14 cellular contexts compared by ENCODE assay signal in the genomic region with DNA sequence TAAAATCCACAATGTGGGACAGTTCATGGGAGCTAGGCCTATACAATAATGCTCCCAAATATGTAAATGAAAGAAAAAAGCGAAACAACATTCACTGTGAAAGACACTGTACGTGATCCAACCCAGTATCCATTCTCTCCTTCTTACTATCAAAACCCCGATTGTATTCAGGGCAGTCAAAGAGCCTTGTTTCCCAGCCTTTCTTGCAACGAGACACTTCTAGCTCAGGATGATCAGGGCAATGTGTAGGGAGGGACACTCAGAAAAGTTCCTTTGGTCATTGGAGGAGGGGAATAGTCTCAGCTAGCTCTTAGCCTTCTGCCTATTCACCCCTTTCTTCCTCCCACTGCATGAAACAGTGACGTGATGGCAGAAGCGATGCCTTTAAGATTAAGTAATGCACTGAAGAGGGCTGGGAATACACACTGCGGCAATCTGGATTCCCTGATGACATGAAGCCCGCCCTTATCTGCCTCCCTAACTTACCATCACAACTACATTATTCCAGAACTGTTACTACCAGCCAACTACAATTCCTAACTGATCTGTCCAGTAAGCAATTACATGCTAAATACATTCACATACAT. TPM values are rescaled to one million over a fixed set of nuclear protein-coding genes. Genes with fewer than 3 reads are reported as not detected.
DNase-seq lines count a peak whose midpoint lies in the region; ATAC-seq and TF ChIP-seq lines count a peak whose summit lies in the region.
"Had no signal": no experiment of that assay in that cellular context is flagged by ENCODE, and none has a peak within 500 bp of the region (broad histone marks: within the 10 kb centered on the region; RNA-seq: fewer than 3 reads in every experiment).

No MANE protein-coding gene starts in this region.

- in situ Hi-C loops in G401 (cut with HindIII; ENCODE audit: low sequenced_read_pairs), result no loop called here

- H3K27ac ChIP-seq in hepatocyte, result peak overlapping the region; percentile 32
- H3K27ac ChIP-seq: BLaER1 treated with 17β-estradiol and CSF1 and Interleukin-3, amounts not matched to agents 10 nM and 100 nM had no signal

- H3K9me3 ChIP-seq in hepatocyte (ENCODE audit: low read depth), result no peaks in the 10 kb centered on the region
- H3K9me3 ChIP-seq: BLaER1 treated with 17β-estradiol and CSF1 and Interleukin-3, amounts not matched to agents 10 nM and 100 nM; stomach had no signal

- H3K4me3 ChIP-seq in cardiac fibroblast (replicated peaks in 1 of 2; ENCODE audit: low read depth in 2 of 2, low read length in 2 of 2), result no peak overlapping the region
- H3K4me3 ChIP-seq in hepatocyte, result no peak overlapping the region
- H3K4me3 ChIP-seq: BLaER1 treated with 17β-estradiol and CSF1 and Interleukin-3, amounts not matched to agents 10 nM and 100 nM; stomach had no signal

- DNase-seq in Daoy (ENCODE audit: low read depth), result peak; percentile 37
- peak; percentile 70 to 88 for DNase-seq in cardiac fibroblast (ENCODE audit: low read depth in 2 of 2)
- DNase-seq in hepatocyte (ENCODE audit: low spot score), result no peak
- no peak for DNase-seq in sciatic nerve (ENCODE audit: low spot score)
- no peak for DNase-seq in G401 (ENCODE audit: low spot score)
- no peak for DNase-seq in NOMO-1 treated with dmso at 0.1 percent for 144 hours (lab: John Stamatoyannopoulos, UW; ENCODE audit: unreplicated experiment)
- DNase-seq: activated CD4-positive, alpha-beta T cell treated with anti-CD3 and anti-CD28 coated beads for 48 hours; effector CD4-positive, alpha-beta T cell; naive B cell; NCI-H69; stomach had no signal

- H3K4me2 ChIP-seq in hepatocyte, result no peak overlapping the region
- H3K4me2 ChIP-seq: BLaER1 treated with 17β-estradiol and CSF1 and Interleukin-3, amounts not matched to agents 10 nM and 100 nM had no signal

- peaks cover 95% of the 10 kb centered on the region for H3K79me2 ChIP-seq in hepatocyte

- no peak overlapping the region for H2AFZ ChIP-seq in hepatocyte

- WGBS in hepatocyte (ENCODE audit: low lambda C conversion rate, missing lambda C conversion rate), result 86% methylated on average over 8 of the region's 8 CpGs

- peaks cover 70% of the 10 kb centered on the region for H4K20me1 ChIP-seq in hepatocyte (ENCODE audit: insufficient read depth, poor library complexity, severe bottlenecking)

- ATAC-seq in sciatic nerve, result peak; percentile 79
- ATAC-seq in HG02938 (IDR thresholded peaks at IDR 0.05; ENCODE audit: unreplicated experiment), result no peak
- no peak for ATAC-seq in HG03571 (IDR thresholded peaks at IDR 0.05; ENCODE audit: unreplicated experiment)

- H3K9me2 ChIP-seq in hepatocyte (replicated peaks; ENCODE audit: insufficient read depth), result no peaks in the 10 kb centered on the region

- peaks cover 4% of the 10 kb centered on the region for H3K4me1 ChIP-seq in hepatocyte (ENCODE audit: insufficient read depth)

- no peak for TF ChIP-seq CTCF in cardiac fibroblast (IDR thresholded peaks at IDR 0.05; ENCODE audit: low read depth, low read length)
- no peak for TF ChIP-seq CTCF in hepatocyte (IDR thresholded peaks at IDR 0.05; ENCODE audit: poor library complexity)

- H3K36me3 ChIP-seq in hepatocyte (replicated peaks; ENCODE audit: insufficient read depth, low read depth), result no peaks in the 10 kb centered on the region

- intact Hi-C loops in sciatic nerve (cut with DNase I), result no loop called here

- no peaks in the 10 kb centered on the region for H3K27me3 ChIP-seq in hepatocyte
- H3K27me3 ChIP-seq: BLaER1 treated with 17β-estradiol and CSF1 and Interleukin-3, amounts not matched to agents 10 nM and 100 nM; stomach had no signal

RNA-seq across cellular contexts. Expression of a gene that starts 27.3 kb away (rescaled TPM):
- 39.1 and 62.4 TPM in 2 replicates for total RNA-seq in Daoy (2014; rRNA removed; shearing (Covaris generic))
- total RNA-seq in hepatocyte (61.6 and 73.4 TPM in 2 replicates), sciatic nerve (92.1 TPM)
- polyA plus RNA-seq in hepatocyte, result 85.5 and 98.9 TPM in 2 replicates
- total RNA-seq in G401 (2014; rRNA removed; shearing (Covaris generic)), result 34.0 and 49.3 TPM in 2 replicates

Comparison
In these comparisons a context has a peak if more than half of its experiments do, and no peak if none do; other contexts are left out.
1. DNase-seq: peak in Daoy (single experiment) and cardiac fibroblast (2 of 2); none in hepatocyte (single experiment), sciatic nerve (single experiment), G401 (single experiment) and NOMO-1 treated with dmso at 0.1 percent for 144 hours (single experiment).